17 cellular contexts compared by ENCODE assay signal in genomic region chr10:70360215-70360614, GRCh38. TPM values are rescaled to one million over a fixed set of nuclear protein-coding genes. Genes with fewer than 3 reads are reported as not detected.
DNase-seq lines count a peak whose midpoint lies in the region; ATAC-seq and TF ChIP-seq lines count a peak whose summit lies in the region.
"Had no signal": no experiment of that assay in that cellular context is flagged by ENCODE, and none has a peak within 500 bp of the region (broad histone marks: within the 10 kb centered on the region; RNA-seq: fewer than 3 reads in every experiment).

No MANE protein-coding gene starts in this region.

- intact Hi-C loops in MCF 10A (cut with micrococcal nuclease) (no loop called here), breast epithelium (cut with DNase I; ENCODE audit: low total_unique reads) (loop anchor here (10.0 kb wide), 1 partner anchor 135 kb away; no protein-coding TSS in a partner anchor)

- H3K36me3 ChIP-seq in breast epithelium, result no peaks in the 10 kb centered on the region
- no peaks in the 10 kb centered on the region for H3K36me3 ChIP-seq in HEK293 (ENCODE audit: control insufficient read depth in 2 of 2, insufficient read depth in 1 of 2, low read length in 2 of 2)
- H3K36me3 ChIP-seq in Peyer's patch, result no peaks in the 10 kb centered on the region

- no peaks in the 10 kb centered on the region for H3K27me3 Mint-ChIP-seq in MCF 10A (ENCODE audit: insufficient read depth, unreplicated experiment)
- H3K27me3 Mint-ChIP-seq in central memory CD8-positive, alpha-beta T cell, result no peaks in the 10 kb centered on the region

- no peak for DNase-seq in MCF 10A (ENCODE audit: unreplicated experiment)
- DNase-seq in breast epithelium (ENCODE audit: low spot score in 2 of 2), result no peak
- no peak for DNase-seq in central memory CD8-positive, alpha-beta T cell (ENCODE audit: low spot score in 2 of 2)
- no peak for DNase-seq in Peyer's patch
- no peak for DNase-seq in A172 (ENCODE audit: low spot score)
- DNase-seq in NCI-H2227 (lab: John Stamatoyannopoulos, UW; ENCODE audit: unreplicated experiment), result no peak
- DNase-seq: 8988T; C1 segment of cervical spinal cord; CD4-positive, alpha-beta memory T cell; COR-L47; DMS153; DND-41; GM23248; H7; HCEC 1CT had no signal

- H3K4me1 Mint-ChIP-seq in MCF 10A (ENCODE audit: insufficient read depth, unreplicated experiment), result peaks cover 16% of the 10 kb centered on the region
- H3K4me1 Mint-ChIP-seq in central memory CD8-positive, alpha-beta T cell, result peaks cover 17% of the 10 kb centered on the region

- TF ChIP-seq POLR2A in breast epithelium (IDR thresholded peaks at IDR 0.05), result no peak
- no peak for TF ChIP-seq POLR2A in Peyer's patch (IDR thresholded peaks at IDR 0.05)

- H3K4me1 ChIP-seq in breast epithelium, result peaks cover 5% of the 10 kb centered on the region in 2 donors
- H3K4me1 ChIP-seq in HEK293 (ENCODE audit: control insufficient read depth, insufficient read depth, low read length), result no peaks in the 10 kb centered on the region
- peaks cover 0 to 16% (median under 1%) of the 10 kb centered on the region in 4 donors for H3K4me1 ChIP-seq in Peyer's patch

- peak overlapping the region; percentile 39 for H3K27ac Mint-ChIP-seq in MCF 10A (ENCODE audit: low read depth, unreplicated experiment)
- H3K27ac Mint-ChIP-seq in central memory CD8-positive, alpha-beta T cell (ENCODE audit: low read depth), result peak overlapping the region; percentile 74

- CTCF ChIA-PET in MCF 10A (lab: Yijun Ruan, JAX), result interaction anchor here (1.9 to 8.1 kb wide), 2 partner anchors 137 to 214 kb away, joined by 8 to 232 read pairs; partner anchors contain the start of gene TYSND1
- CTCF ChIA-PET in HEK293 (lab: Yijun Ruan, JAX), result interaction anchor here (0.6 to 8.4 kb wide), 7 partner anchors 13 to 981 kb away, joined by 3 to 177 read pairs (median 3); no protein-coding TSS in a partner anchor

- no peaks in the 10 kb centered on the region for H3K36me3 Mint-ChIP-seq in MCF 10A (ENCODE audit: insufficient read depth, unreplicated experiment)
- H3K36me3 Mint-ChIP-seq in central memory CD8-positive, alpha-beta T cell (ENCODE audit: insufficient read depth), result peaks cover 2% of the 10 kb centered on the region

- TF ChIP-seq CTCF in MCF 10A (IDR thresholded peaks at IDR 0.05; ENCODE audit: unreplicated experiment) (no peak), breast epithelium (IDR thresholded peaks at IDR 0.05) (no peak), HEK293 (tag by site-specific recombination; IDR thresholded peaks at IDR 0.05) (no peak), Peyer's patch (IDR thresholded peaks at IDR 0.05) (no peak)

- BruUV-seq in MCF 10A (replicated peaks; lab: Mats Ljungman, UMichigan), result no TSS peak

- no peaks in the 10 kb centered on the region for H3K9me3 Mint-ChIP-seq in MCF 10A (ENCODE audit: unreplicated experiment)
- no peaks in the 10 kb centered on the region for H3K9me3 Mint-ChIP-seq in central memory CD8-positive, alpha-beta T cell
- H3K9me3 Mint-ChIP-seq: CD4-positive, alpha-beta memory T cell had no signal

- H3K9me3 ChIP-seq in breast epithelium (no peaks in the 10 kb centered on the region), HEK293 (ENCODE audit: control insufficient read depth, insufficient read depth, low read depth, low read length) (no peaks in the 10 kb centered on the region), Peyer's patch (no peaks in the 10 kb centered on the region)

- H3K27me3 ChIP-seq in breast epithelium (no peaks in the 10 kb centered on the region), Peyer's patch (no peaks in the 10 kb centered on the region)

- ATAC-seq in central memory CD8-positive, alpha-beta T cell (replicated peaks; ENCODE audit: extremely low read depth, poor library complexity, severe bottlenecking), result no peak
- ATAC-seq: GM12878 had no signal

- no peak overlapping the region for H3K4me3 Mint-ChIP-seq in MCF 10A (ENCODE audit: unreplicated experiment)
- H3K4me3 Mint-ChIP-seq in central memory CD8-positive, alpha-beta T cell, result no peak overlapping the region
- H3K4me3 Mint-ChIP-seq: CD4-positive, alpha-beta memory T cell had no signal

- no peak overlapping the region for H3K27ac ChIP-seq in breast epithelium
- no peak overlapping the region for H3K27ac ChIP-seq in HEK293 (ENCODE audit: extremely low read depth, low read depth, low read length)
- H3K27ac ChIP-seq in Peyer's patch, result no peak overlapping the region
- H3K27ac ChIP-seq: GM23248 had no signal

- POLR2A ChIA-PET in MCF 10A (lab: Yijun Ruan, JAX), result interaction anchor here (1.0 to 1.5 kb wide), 3 partner anchors 13 to 142 kb away, joined by 3 read pairs; no protein-coding TSS in a partner anchor
- POLR2A ChIA-PET in HEK293 (lab: Yijun Ruan, JAX), result interaction anchor here (0.6 kb wide), 1 partner anchor 43 kb away, joined by 5 read pairs; the partner anchor contains the start of gene EIF4EBP2

- H3K4me3 ChIP-seq in breast epithelium, result no peak overlapping the region
- no peak overlapping the region for H3K4me3 ChIP-seq in HEK293 (ENCODE audit: low read depth, low read length)
- no peak overlapping the region for H3K4me3 ChIP-seq in Peyer's patch
- H3K4me3 ChIP-seq: GM12878, GM23248 had no signal

TF ChIP-seq in HEK293, 187 proteins besides CTCF, POLR2A, EP300 and RAD21:
- TF ChIP-seq ZNF560 (tag by site-specific recombination; IDR thresholded peaks at IDR 0.05; ENCODE audit: borderline replicate concordance) (no peak), ZBTB48 (tag by site-specific recombination; IDR thresholded peaks at IDR 0.05) (no peak), ZNF837 (tag by site-specific recombination; IDR thresholded peaks at IDR 0.05) (no peak), ZFP37 (tag by site-specific recombination; IDR thresholded peaks at IDR 0.05) (no peak), ZSCAN16 (tag by site-specific recombination; IDR thresholded peaks at IDR 0.05) (no peak), RBAK (tag by site-specific recombination; IDR thresholded peaks at IDR 0.05) (no peak), ZNF585B (tag by site-specific recombination; IDR thresholded peaks at IDR 0.05) (no peak), SALL2 (tag by site-specific recombination; IDR thresholded peaks at IDR 0.05; ENCODE audit: borderline replicate concordance) (no peak), ZNF114 (tag by site-specific recombination; IDR thresholded peaks at IDR 0.05) (no peak), ZNF596 (tag by site-specific recombination; IDR thresholded peaks at IDR 0.05) (no peak), ZNF785 (tag by site-specific recombination; IDR thresholded peaks at IDR 0.05) (no peak), ZNF510 (tag by site-specific recombination; IDR thresholded peaks at IDR 0.05; ENCODE audit: insufficient replicate concordance) (no peak), ZNF391 (tag by site-specific recombination; IDR thresholded peaks at IDR 0.05; ENCODE audit: borderline replicate concordance, low read depth) (no peak), EGR2 (tag by site-specific recombination; IDR thresholded peaks at IDR 0.05; ENCODE audit: low read depth) (peak; percentile 50; the same call in 1 of the 2 replicates)
- TF ChIP-seq, protein P1, sequence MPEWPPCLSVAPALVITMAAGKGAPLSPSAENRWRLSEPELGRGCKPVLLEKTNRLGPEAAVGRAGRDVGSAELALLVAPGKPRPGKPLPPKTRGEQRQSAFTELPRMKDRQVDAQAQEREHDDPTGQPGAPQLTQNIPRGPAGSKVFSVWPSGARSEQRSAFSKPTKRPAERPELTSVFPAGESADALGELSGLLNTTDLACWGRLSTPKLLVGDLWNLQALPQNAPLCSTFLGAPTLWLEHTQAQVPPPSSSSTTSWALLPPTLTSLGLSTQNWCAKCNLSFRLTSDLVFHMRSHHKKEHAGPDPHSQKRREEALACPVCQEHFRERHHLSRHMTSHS (tag by site-specific recombination; IDR thresholded peaks at IDR 0.05), result no peak
- TF ChIP-seq, protein P2, sequence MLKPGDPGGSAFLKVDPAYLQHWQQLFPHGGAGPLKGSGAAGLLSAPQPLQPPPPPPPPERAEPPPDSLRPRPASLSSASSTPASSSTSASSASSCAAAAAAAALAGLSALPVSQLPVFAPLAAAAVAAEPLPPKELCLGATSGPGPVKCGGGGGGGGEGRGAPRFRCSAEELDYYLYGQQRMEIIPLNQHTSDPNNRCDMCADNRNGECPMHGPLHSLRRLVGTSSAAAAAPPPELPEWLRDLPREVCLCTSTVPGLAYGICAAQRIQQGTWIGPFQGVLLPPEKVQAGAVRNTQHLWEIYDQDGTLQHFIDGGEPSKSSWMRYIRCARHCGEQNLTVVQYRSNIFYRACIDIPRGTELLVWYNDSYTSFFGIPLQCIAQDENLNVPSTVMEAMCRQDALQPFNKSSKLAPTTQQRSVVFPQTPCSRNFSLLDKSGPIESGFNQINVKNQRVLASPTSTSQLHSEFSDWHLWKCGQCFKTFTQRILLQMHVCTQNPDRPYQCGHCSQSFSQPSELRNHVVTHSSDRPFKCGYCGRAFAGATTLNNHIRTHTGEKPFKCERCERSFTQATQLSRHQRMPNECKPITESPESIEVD (tag by site-specific recombination; IDR thresholded peaks at IDR 0.05), result no peak
- TF ChIP-seq, protein P3, sequence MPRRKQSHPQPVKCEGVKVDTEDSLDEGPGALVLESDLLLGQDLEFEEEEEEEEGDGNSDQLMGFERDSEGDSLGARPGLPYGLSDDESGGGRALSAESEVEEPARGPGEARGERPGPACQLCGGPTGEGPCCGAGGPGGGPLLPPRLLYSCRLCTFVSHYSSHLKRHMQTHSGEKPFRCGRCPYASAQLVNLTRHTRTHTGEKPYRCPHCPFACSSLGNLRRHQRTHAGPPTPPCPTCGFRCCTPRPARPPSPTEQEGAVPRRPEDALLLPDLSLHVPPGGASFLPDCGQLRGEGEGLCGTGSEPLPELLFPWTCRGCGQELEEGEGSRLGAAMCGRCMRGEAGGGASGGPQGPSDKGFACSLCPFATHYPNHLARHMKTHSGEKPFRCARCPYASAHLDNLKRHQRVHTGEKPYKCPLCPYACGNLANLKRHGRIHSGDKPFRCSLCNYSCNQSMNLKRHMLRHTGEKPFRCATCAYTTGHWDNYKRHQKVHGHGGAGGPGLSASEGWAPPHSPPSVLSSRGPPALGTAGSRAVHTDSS (tag by site-specific recombination; IDR thresholded peaks at IDR 0.05), result peak; percentile 52; the same call in 1 of the 2 replicates

RNA-seq across cellular contexts. Expression of gene LRRC20, which starts 22.2 kb away (rescaled TPM):
- total RNA-seq in MCF 10A (2022) (1.1 and 1.5 TPM in 2 replicates), breast epithelium (1 to 10 TPM; 3.9 to 5.3 (median 4.4) TPM), Peyer's patch (10 to 100 TPM in 1 of 4 donors, 1 to 10 TPM in 3; 1.5 to 19.8 (median 6.5) TPM)
- 4.1 and 6.3 TPM in 2 replicates for total RNA-seq in A172 (2014; rRNA removed; shearing (Covaris generic))

RNA-seq across cellular contexts. Expression of gene EIF4EBP2, which starts 43.7 kb away (rescaled TPM):
- total RNA-seq in MCF 10A (2022) (21.2 and 26.1 TPM in 2 replicates), breast epithelium (100 to 1,000 TPM in 1 of 3 donors, 10 to 100 TPM in 2; 76.0 to 192 (median 80.5) TPM), Peyer's patch (100 to 1,000 TPM in 1 of 4 donors, 10 to 100 TPM in 3; 64.4 to 129 (median 93.0) TPM)
- 30.2 and 31.6 TPM in 2 replicates for total RNA-seq in A172 (2014; rRNA removed; shearing (Covaris generic))
